In genomic region chr5:72067682-72068470, GRCh38 we compare ENCODE assay signal across 11 cellular contexts. TPM values are rescaled to one million over a fixed set of nuclear protein-coding genes. Genes with fewer than 3 reads are reported as not detected.
DNase-seq lines count a peak whose midpoint lies in the region; ATAC-seq and TF ChIP-seq lines count a peak whose summit lies in the region.
"Had no signal": no experiment of that assay in that cellular context is flagged by ENCODE, and none has a peak within 500 bp of the region (broad histone marks: within the 10 kb centered on the region; RNA-seq: fewer than 3 reads in every experiment).

No MANE protein-coding gene starts in this region.

- no peaks in the 10 kb centered on the region for H3K9me3 Mint-ChIP-seq in HFFc6

- DNase-seq in AG04449 (ENCODE audit: low read depth, low spot score) (peak; percentile 67), HFFc6 (peak; percentile 87), amniotic stem cell (lab: John Stamatoyannopoulos, UW) (peak; percentile 71), iPS-NIHi7 (ENCODE audit: extremely low spot score) (peak; percentile 34), GM19238 (ENCODE audit: insufficient read length, low spot score) (no peak), NCI-H1417 (lab: John Stamatoyannopoulos, UW) (no peak), NCI-H510A treated with DMSO at 0.1 percent for 48 hours (lab: John Stamatoyannopoulos, UW) (no peak)
- DNase-seq: dermis blood vessel endothelial cell, NCI-H2171, retina had no signal

- ATAC-seq in GM21723 (IDR thresholded peaks at IDR 0.05; ENCODE audit: unreplicated experiment): no peak

- peaks cover 1% of the 10 kb centered on the region; the same call in 1 of the 2 replicates for H3K27me3 Mint-ChIP-seq in HFFc6 (ENCODE audit: insufficient read depth)

- peak overlapping the region; percentile 79 for H3K27ac Mint-ChIP-seq in HFFc6

- H3K4me3 Mint-ChIP-seq in HFFc6: peak overlapping the region; percentile 69

- TF ChIP-seq CTCF in AG04449 (IDR thresholded peaks at IDR 0.05; ENCODE audit: insufficient read depth, low read length, missing control alignments) (no peak), HFFc6 (IDR thresholded peaks at IDR 0.05) (no peak)

- H3K4me1 Mint-ChIP-seq in HFFc6 (ENCODE audit: low read depth): peaks cover 33% of the 10 kb centered on the region

- POLR2A ChIA-PET in AG04449 (lab: Yijun Ruan, JAX): interaction anchor here (1.4 kb wide), 1 partner anchor 13 kb away, joined by 3 read pairs; no protein-coding TSS in a partner anchor

- H3K36me3 Mint-ChIP-seq in HFFc6 (ENCODE audit: low read depth): no peaks in the 10 kb centered on the region

- CTCF ChIA-PET in AG04449 (lab: Yijun Ruan, JAX): interaction anchor here (1.0 to 2.3 kb wide), 3 partner anchors 10 to 241 kb away, joined by 3 to 8 read pairs (median 7); no protein-coding TSS in a partner anchor

- no peak overlapping the region; the same call in 1 of the 2 replicates for H3K4me3 ChIP-seq in AG04449 (ENCODE audit: low read depth, low read length)

RNA-seq across cellular contexts. Expression of gene MAP1B, which starts 39.4 kb away (rescaled TPM):
- 100 to 1,000 TPM; 164 to 272 (median 235) TPM for total RNA-seq in HFFc6 (2021; fragmentation: NEBNext Ultra II Directional; extraction: Animal tissue kit (Norgen Biotek cat#: 25700))

Comparison
In these comparisons a context has a peak if more than half of its experiments do, and no peak if none do; other contexts are left out.
1. DNase-seq: peak in AG04449 (single experiment), HFFc6 (single experiment), amniotic stem cell (single experiment) and iPS-NIHi7 (single experiment); none in GM19238 (single experiment), NCI-H1417 (0 of 3) and NCI-H510A treated with DMSO at 0.1 percent for 48 hours (single experiment).